In genomic region chr12:12723681-12724420, GRCh38 we compare ENCODE assay signal across 8 cellular contexts. TPM values are rescaled to one million over a fixed set of nuclear protein-coding genes. Genes with fewer than 3 reads are reported as not detected.
DNase-seq lines count a peak whose midpoint lies in the region; ATAC-seq, FAIRE-seq and TF ChIP-seq lines count a peak whose summit lies in the region.

No MANE protein-coding gene starts in this region.

- H3K36me3 Mint-ChIP-seq in glutamatergic neuron (ENCODE audit: unreplicated experiment): no peaks in the 10 kb centered on the region

- peaks cover 10 to 36% (median 21%) of the 10 kb centered on the region in 3 donors for H3K4me1 ChIP-seq in pancreas

- intact Hi-C loops in pancreas (cut with DNase I): no loop called here

- FAIRE-seq in pancreas (lab: Jason Lieb, UNC): no peak

- TF ChIP-seq CTCF in GM06990 (IDR thresholded peaks at IDR 0.05; ENCODE audit: insufficient read depth, low read length, poor library complexity, severe bottlenecking) (no peak), glutamatergic neuron (IDR thresholded peaks at IDR 0.05; ENCODE audit: partially characterized antibody, unreplicated experiment) (no peak), pancreas (IDR thresholded peaks at IDR 0.05) (no peak)

- H3K27ac Mint-ChIP-seq in glutamatergic neuron (ENCODE audit: unreplicated experiment): peak overlapping the region; percentile 17

- H3K27ac ChIP-seq in pancreas: peak overlapping the region; percentile 91 to 100 (median 96)

- DNase-seq in GM06990 (ENCODE audit: extremely low read depth, insufficient read length): peak; percentile 71
- DNase-seq in NCI-H69 (lab: John Stamatoyannopoulos, UW): peak; percentile 58
- peak; percentile 30 for DNase-seq in activated gamma-delta T cell treated with Interleukin-2 at 50 U/mL for 16 hours
- DNase-seq in glutamatergic neuron: peak; percentile 63
- peak; percentile 20 to 81 (median 52) for DNase-seq in pancreas
- no peak for DNase-seq in epidermal melanocyte (ENCODE audit: insufficient read length, low spot score)

- ATAC-seq in pancreas (peak; percentile 13 to 36 (median 23)), GM19324 (IDR thresholded peaks at IDR 0.05; ENCODE audit: low FRiP score, unreplicated experiment) (no peak), HG02840 (IDR thresholded peaks at IDR 0.05; ENCODE audit: low FRiP score, unreplicated experiment) (no peak)

- H3K4me3 Mint-ChIP-seq in glutamatergic neuron (ENCODE audit: unreplicated experiment): peak overlapping the region; percentile 91

- H3K4me3 ChIP-seq in GM06990 (replicated peaks; ENCODE audit: low read depth, low read length) (peak overlapping the region; percentile 70), pancreas (peak overlapping the region; percentile 32 to 71 (median 65))

- peaks cover 10% of the 10 kb centered on the region for H3K9me3 Mint-ChIP-seq in glutamatergic neuron (ENCODE audit: unreplicated experiment)

- H3K9me3 ChIP-seq in pancreas: no peaks in the 10 kb centered on the region

- H3K4me1 Mint-ChIP-seq in glutamatergic neuron (ENCODE audit: low read depth, unreplicated experiment): peaks cover 9% of the 10 kb centered on the region

- no peaks in the 10 kb centered on the region; the same call in none of the 2 replicates for H3K36me3 ChIP-seq in GM06990 (ENCODE audit: control insufficient read depth, insufficient read depth, low read length)
- H3K36me3 ChIP-seq in pancreas: peaks cover 0 to 9% (median 4%) of the 10 kb centered on the region in 3 donors

- 0 to 1% methylated on average over 72 to 89 of the region's 89 CpGs for WGBS in pancreas, 2 donors

- H3K27me3 Mint-ChIP-seq in glutamatergic neuron (ENCODE audit: unreplicated experiment): peaks cover 1% of the 10 kb centered on the region

- no peaks in the 10 kb centered on the region for H3K27me3 ChIP-seq in GM06990 (replicated peaks; ENCODE audit: control insufficient read depth, insufficient read depth, low read length)
- H3K27me3 ChIP-seq in pancreas: no peaks in the 10 kb centered on the region

RNA-seq across cellular contexts. Expression of gene CDKN1B, which starts 6.7 kb away (rescaled TPM):
- 36.0 TPM for total RNA-seq in glutamatergic neuron (ENCODE audit: unreplicated experiment)
- 10 to 100 TPM; 12.8 to 23.7 (median 16.9) TPM for total RNA-seq in pancreas
- 10 to 100 TPM; 12.1 to 19.1 TPM for polyA plus RNA-seq in pancreas

RNA-seq across cellular contexts. Expression of gene GPR19, which starts 27.9 kb away (rescaled TPM):
- total RNA-seq in glutamatergic neuron (ENCODE audit: unreplicated experiment) (12.4 TPM), pancreas (under 1 TPM in 4 of 6 donors, not detected in 2; 0.16 to 0.58 (median 0.26) TPM)
- polyA plus RNA-seq in pancreas: under 1 TPM; 0.27 to 0.82 TPM

Comparison
In these comparisons a context has a peak if more than half of its experiments do, and no peak if none do; other contexts are left out.
1. ATAC-seq: peak in pancreas (4 of 4); none in GM19324 (single experiment) and HG02840 (single experiment).